1 cellular context compared by ENCODE assay signal in the genomic region with DNA sequence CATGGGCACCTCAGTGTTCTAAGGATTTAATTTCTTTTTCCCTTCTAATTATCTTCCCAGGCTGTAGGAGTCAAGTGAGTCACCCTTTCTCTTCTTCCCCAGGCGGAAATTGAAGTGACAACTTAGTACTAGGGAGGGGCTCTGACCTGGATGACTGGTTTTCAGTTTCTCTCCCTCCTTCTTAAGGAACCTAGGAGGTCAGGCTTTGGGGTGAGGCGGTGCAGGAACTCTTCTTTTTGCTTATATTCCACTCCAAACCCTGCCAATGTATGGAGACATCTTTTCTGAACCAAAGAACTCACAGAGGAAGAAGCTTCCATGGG.
TF ChIP-seq lines count a peak whose summit lies in the region.

No MANE protein-coding gene starts in this region.

TF ChIP-seq in GM12878, 131 proteins besides CTCF, POLR2A, EP300 and RAD21:
- TF ChIP-seq WRNIP1 (IDR thresholded peaks at IDR 0.05; ENCODE audit: borderline replicate concordance, low read depth, low read length) (no peak), IRF4 (IDR thresholded peaks at IDR 0.05; ENCODE audit: low read depth, low read length) (no peak), RB1 (IDR thresholded peaks at IDR 0.05; ENCODE audit: borderline replicate concordance) (no peak), TCF12 (IDR thresholded peaks at IDR 0.05; ENCODE audit: low read depth, low read length) (no peak), NR2C2 (IDR thresholded peaks at IDR 0.05; ENCODE audit: borderline replicate concordance, control insufficient read depth, insufficient read length, low read depth) (no peak), IKZF1 (conservative IDR thresholded peaks at IDR 0.05) (no peak), NRF1 (conservative IDR thresholded peaks at IDR 0.05; ENCODE audit: low read depth, low read length) (no peak), MYC (IDR thresholded peaks at IDR 0.05; ENCODE audit: insufficient read depth, insufficient read length, insufficient replicate concordance, low read length, severe bottlenecking) (no peak), MTA2 (IDR thresholded peaks at IDR 0.05; ENCODE audit: low read depth) (no peak)
- TF ChIP-seq, protein P1, sequence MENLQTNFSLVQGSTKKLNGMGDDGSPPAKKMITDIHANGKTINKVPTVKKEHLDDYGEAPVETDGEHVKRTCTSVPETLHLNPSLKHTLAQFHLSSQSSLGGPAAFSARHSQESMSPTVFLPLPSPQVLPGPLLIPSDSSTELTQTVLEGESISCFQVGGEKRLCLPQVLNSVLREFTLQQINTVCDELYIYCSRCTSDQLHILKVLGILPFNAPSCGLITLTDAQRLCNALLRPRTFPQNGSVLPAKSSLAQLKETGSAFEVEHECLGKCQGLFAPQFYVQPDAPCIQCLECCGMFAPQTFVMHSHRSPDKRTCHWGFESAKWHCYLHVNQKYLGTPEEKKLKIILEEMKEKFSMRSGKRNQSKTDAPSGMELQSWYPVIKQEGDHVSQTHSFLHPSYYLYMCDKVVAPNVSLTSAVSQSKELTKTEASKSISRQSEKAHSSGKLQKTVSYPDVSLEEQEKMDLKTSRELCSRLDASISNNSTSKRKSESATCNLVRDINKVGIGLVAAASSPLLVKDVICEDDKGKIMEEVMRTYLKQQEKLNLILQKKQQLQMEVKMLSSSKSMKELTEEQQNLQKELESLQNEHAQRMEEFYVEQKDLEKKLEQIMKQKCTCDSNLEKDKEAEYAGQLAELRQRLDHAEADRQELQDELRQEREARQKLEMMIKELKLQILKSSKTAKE (IDR thresholded peaks at IDR 0.05; ENCODE audit: low read depth, poor library complexity, severe bottlenecking): no peak
- TF ChIP-seq, protein P2, sequence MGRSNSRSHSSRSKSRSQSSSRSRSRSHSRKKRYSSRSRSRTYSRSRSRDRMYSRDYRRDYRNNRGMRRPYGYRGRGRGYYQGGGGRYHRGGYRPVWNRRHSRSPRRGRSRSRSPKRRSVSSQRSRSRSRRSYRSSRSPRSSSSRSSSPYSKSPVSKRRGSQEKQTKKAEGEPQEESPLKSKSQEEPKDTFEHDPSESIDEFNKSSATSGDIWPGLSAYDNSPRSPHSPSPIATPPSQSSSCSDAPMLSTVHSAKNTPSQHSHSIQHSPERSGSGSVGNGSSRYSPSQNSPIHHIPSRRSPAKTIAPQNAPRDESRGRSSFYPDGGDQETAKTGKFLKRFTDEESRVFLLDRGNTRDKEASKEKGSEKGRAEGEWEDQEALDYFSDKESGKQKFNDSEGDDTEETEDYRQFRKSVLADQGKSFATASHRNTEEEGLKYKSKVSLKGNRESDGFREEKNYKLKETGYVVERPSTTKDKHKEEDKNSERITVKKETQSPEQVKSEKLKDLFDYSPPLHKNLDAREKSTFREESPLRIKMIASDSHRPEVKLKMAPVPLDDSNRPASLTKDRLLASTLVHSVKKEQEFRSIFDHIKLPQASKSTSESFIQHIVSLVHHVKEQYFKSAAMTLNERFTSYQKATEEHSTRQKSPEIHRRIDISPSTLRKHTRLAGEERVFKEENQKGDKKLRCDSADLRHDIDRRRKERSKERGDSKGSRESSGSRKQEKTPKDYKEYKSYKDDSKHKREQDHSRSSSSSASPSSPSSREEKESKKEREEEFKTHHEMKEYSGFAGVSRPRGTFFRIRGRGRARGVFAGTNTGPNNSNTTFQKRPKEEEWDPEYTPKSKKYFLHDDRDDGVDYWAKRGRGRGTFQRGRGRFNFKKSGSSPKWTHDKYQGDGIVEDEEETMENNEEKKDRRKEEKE (IDR thresholded peaks at IDR 0.05): no peak
- TF ChIP-seq, protein P3, sequence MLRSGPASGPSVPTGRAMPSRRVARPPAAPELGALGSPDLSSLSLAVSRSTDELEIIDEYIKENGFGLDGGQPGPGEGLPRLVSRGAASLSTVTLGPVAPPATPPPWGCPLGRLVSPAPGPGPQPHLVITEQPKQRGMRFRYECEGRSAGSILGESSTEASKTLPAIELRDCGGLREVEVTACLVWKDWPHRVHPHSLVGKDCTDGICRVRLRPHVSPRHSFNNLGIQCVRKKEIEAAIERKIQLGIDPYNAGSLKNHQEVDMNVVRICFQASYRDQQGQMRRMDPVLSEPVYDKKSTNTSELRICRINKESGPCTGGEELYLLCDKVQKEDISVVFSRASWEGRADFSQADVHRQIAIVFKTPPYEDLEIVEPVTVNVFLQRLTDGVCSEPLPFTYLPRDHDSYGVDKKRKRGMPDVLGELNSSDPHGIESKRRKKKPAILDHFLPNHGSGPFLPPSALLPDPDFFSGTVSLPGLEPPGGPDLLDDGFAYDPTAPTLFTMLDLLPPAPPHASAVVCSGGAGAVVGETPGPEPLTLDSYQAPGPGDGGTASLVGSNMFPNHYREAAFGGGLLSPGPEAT (IDR thresholded peaks at IDR 0.05; ENCODE audit: low read depth): no peak
